In the genomic region with DNA sequence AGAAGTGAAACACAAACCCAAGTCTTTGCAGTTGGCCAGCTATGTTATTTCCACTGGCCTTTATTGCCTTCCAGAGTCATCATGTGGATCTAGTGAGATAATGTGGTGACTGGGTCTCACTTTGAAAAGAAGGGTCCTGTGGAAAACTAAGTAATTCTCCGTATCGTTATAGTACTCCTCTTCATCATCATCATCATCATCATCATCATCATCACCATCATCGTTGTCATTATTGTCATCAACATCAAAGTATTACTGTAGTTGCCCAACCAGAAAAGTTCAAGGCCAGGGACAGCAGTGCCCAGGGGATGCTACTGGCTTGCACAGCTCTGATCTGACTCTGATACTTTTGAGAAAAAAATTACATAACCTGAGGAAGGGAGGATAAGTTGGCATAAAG, we compare ENCODE assay signal across 2 cellular contexts.
TF ChIP-seq lines count a peak whose summit lies in the region.

No MANE protein-coding gene starts in this region.

TF ChIP-seq in HepG2, 621 proteins besides CTCF, POLR2A, EP300 and RAD21:
- TF ChIP-seq CREB1 (IDR thresholded peaks at IDR 0.05) (peak; percentile 76), CREB1 (CRISPR knock-in tag; IDR thresholded peaks at IDR 0.05) (no peak), ZNF572 (CRISPR knock-in tag; IDR thresholded peaks at IDR 0.05) (no peak)

TF ChIP-seq in HEK293, 187 proteins besides CTCF, POLR2A, EP300 and RAD21:
- TF ChIP-seq, protein P1, sequence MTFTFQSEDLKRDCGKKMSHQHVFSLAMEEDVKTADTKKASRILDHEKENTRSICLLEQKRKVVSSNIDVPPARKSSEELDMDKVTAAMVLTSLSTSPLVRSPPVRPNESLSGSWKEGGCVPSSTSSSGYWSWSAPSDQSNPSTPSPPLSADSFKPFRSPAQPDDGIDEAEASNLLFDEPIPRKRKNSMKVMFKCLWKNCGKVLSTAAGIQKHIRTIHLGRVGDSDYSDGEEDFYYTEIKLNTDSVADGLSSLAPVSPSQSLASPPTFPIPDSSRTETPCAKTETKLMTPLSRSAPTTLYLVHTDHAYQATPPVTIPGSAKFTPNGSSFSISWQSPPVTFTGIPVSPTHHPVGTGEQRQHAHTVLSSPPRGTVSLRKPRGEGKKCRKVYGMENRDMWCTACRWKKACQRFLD (tag by site-specific recombination; IDR thresholded peaks at IDR 0.05), result no peak
- TF ChIP-seq, protein P2, sequence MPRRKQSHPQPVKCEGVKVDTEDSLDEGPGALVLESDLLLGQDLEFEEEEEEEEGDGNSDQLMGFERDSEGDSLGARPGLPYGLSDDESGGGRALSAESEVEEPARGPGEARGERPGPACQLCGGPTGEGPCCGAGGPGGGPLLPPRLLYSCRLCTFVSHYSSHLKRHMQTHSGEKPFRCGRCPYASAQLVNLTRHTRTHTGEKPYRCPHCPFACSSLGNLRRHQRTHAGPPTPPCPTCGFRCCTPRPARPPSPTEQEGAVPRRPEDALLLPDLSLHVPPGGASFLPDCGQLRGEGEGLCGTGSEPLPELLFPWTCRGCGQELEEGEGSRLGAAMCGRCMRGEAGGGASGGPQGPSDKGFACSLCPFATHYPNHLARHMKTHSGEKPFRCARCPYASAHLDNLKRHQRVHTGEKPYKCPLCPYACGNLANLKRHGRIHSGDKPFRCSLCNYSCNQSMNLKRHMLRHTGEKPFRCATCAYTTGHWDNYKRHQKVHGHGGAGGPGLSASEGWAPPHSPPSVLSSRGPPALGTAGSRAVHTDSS (tag by site-specific recombination; IDR thresholded peaks at IDR 0.05), result peak; percentile 83
